Comparison of ENCODE assay signal across 9 cellular contexts in the genomic region with DNA sequence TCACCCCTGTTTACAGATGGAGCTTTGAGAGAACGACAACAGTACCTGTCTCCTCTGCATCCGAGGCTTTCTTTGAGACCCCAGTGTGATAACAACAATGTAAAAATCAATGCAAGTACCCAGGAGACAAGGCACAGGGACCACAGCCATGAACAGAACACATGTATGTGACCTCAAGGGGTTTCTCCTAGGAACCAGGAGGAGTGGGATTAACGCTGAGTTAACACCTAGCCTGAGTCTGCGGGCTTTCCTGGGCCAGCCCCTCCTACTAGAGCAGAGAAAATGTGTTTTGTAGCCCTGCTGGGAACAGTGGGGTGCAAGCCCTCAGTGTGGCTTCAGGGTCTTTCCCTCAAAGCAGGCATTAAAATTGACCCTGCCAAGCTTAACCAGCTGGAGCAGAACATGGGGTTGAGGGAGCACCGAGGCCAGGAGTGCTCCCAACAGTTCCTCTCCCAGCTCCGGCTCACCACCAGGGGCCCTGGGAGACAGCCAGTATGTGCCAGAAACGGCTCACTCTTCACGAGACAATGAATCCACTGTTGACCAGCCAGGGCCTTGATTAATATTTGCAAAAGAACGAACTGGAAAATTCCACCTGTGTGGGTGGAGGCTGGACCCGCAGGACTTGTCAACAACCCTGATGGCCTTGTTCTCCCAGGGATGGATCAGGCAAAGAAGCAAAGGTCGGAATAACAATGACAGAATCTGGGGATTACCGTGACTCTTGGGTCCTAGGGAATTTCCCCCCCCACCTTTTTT. TPM values are rescaled to one million over a fixed set of nuclear protein-coding genes. Genes with fewer than 3 reads are reported as not detected.
DNase-seq lines count a peak whose midpoint lies in the region; ATAC-seq and TF ChIP-seq lines count a peak whose summit lies in the region.
"Had no signal": no experiment of that assay in that cellular context is flagged by ENCODE, and none has a peak within 500 bp of the region (broad histone marks: within the 10 kb centered on the region; RNA-seq: fewer than 3 reads in every experiment).

No MANE protein-coding gene starts in this region.

- H4K20me1 ChIP-seq in Karpas-422 (ENCODE audit: insufficient read depth, low read depth, low read length), result no peaks in the 10 kb centered on the region

- DNase-seq in NCI-H2107 treated with DMSO at 0.1 percent for 48 hours (lab: John Stamatoyannopoulos, UW; ENCODE audit: unreplicated experiment) (peak; percentile 24), NCI-H2107 (lab: John Stamatoyannopoulos, UW) (no peak), astrocyte of the spinal cord (ENCODE audit: low read depth, low spot score) (peak; percentile 16), iPS-NIHi7 (ENCODE audit: extremely low spot score) (peak; percentile 46), thyroid gland (peak; percentile 90), Karpas-422 (no peak)
- no peak for DNase-seq in activated naive CD4-positive, alpha-beta T cell (lab: John Stamatoyannopoulos, UW)
- DNase-seq: GOT3 had no signal

- H2AFZ ChIP-seq in Karpas-422 (ENCODE audit: low read length), result no peak overlapping the region

- in situ Hi-C loops in astrocyte of the spinal cord (cut with HindIII; ENCODE audit: low sequenced_read_pairs), result no loop called here

- H3K9ac ChIP-seq in Karpas-422 (ENCODE audit: low read length), result no peak overlapping the region

- no peaks in the 10 kb centered on the region for H3K9me2 ChIP-seq in Karpas-422 (replicated peaks; ENCODE audit: insufficient read depth, low read length)

- H3K36me3 ChIP-seq in thyroid gland, result no peaks in the 10 kb centered on the region
- H3K36me3 ChIP-seq in Karpas-422 (ENCODE audit: insufficient read depth, low read length), result no peaks in the 10 kb centered on the region

- H3K9me3 ChIP-seq in thyroid gland, result no peaks in the 10 kb centered on the region
- H3K9me3 ChIP-seq in Karpas-422 (ENCODE audit: low read length), result no peaks in the 10 kb centered on the region

- peak in 1 of 2 donors; percentile 32 for TF ChIP-seq POLR2A in thyroid gland (IDR thresholded peaks at IDR 0.05)

- no peak for ATAC-seq in HG03439 (IDR thresholded peaks at IDR 0.05; ENCODE audit: unreplicated experiment)

- TF ChIP-seq CTCF in astrocyte of the spinal cord (IDR thresholded peaks at IDR 0.05; ENCODE audit: low read depth, low read length) (peak; percentile 18), thyroid gland (IDR thresholded peaks at IDR 0.05) (peak in 5 of 6 experiments; percentile 20 to 83 (median 56))

- no peaks in the 10 kb centered on the region for H3K79me2 ChIP-seq in Karpas-422 (ENCODE audit: low read length)

- no peaks in the 10 kb centered on the region for H3K27me3 ChIP-seq in thyroid gland
- H3K27me3 ChIP-seq in Karpas-422 (ENCODE audit: low read length), result no peaks in the 10 kb centered on the region

- 32 to 40% methylated on average over 12 of the region's 12 CpGs for WGBS in thyroid gland, 2 donors

- H3K4me3 ChIP-seq in astrocyte of the spinal cord (ENCODE audit: low read depth, low read length) (no peak overlapping the region), thyroid gland (replicated peaks in 1 of 3) (no peak overlapping the region), Karpas-422 (ENCODE audit: low read length) (no peak overlapping the region)

- H3K4me1 ChIP-seq in thyroid gland, result peaks cover 24 to 37% of the 10 kb centered on the region in 2 donors
- no peaks in the 10 kb centered on the region for H3K4me1 ChIP-seq in Karpas-422 (ENCODE audit: low read length)

- intact Hi-C loops in thyroid gland (cut with DNase I), result no loop called here

- H3K4me2 ChIP-seq in Karpas-422 (ENCODE audit: low read depth, low read length, poor library complexity, severe bottlenecking), result no peak overlapping the region

- H3K27ac ChIP-seq in thyroid gland, result peak overlapping the region; percentile 55 to 89 (median 77)
- H3K27ac ChIP-seq in Karpas-422 (ENCODE audit: low read length), result no peak overlapping the region

RNA-seq across cellular contexts. Expression of a gene that starts 3.6 kb away (rescaled TPM):
- 10 to 100 TPM in 2 of 4 donors, 1 to 10 TPM in 2; 4.7 to 26.9 (median 11.1) TPM for total RNA-seq in thyroid gland
- not detected in 2 replicates for total RNA-seq in Karpas-422 (2014; rRNA removed; shearing (Covaris generic); ENCODE audit: low replicate concordance)

RNA-seq across cellular contexts. Expression of a gene that starts 3.8 kb away (rescaled TPM):
- 1 to 10 TPM in 2 of 4 donors, under 1 TPM in 2; 0.71 to 2.5 (median 1.6) TPM for total RNA-seq in thyroid gland
- not detected in 2 replicates for total RNA-seq in Karpas-422 (2014; rRNA removed; shearing (Covaris generic); ENCODE audit: low replicate concordance)

RNA-seq across cellular contexts. Expression of a gene that starts 39.3 kb away (rescaled TPM):
- total RNA-seq in thyroid gland, result 10 to 100 TPM; 29.0 to 31.7 (median 29.4) TPM
- total RNA-seq in Karpas-422 (2014; rRNA removed; shearing (Covaris generic); ENCODE audit: low replicate concordance), result 22.0 and 33.5 TPM in 2 replicates

RNA-seq across cellular contexts. Expression of a gene that starts 49.0 kb away (rescaled TPM):
- 100 to 1,000 TPM in 3 of 4 donors, 10 to 100 TPM in 1; 79.0 to 132 (median 124) TPM for total RNA-seq in thyroid gland
- total RNA-seq in Karpas-422 (2014; rRNA removed; shearing (Covaris generic); ENCODE audit: low replicate concordance), result 36.0 and 64.7 TPM in 2 replicates

Comparison
In these comparisons a context has a peak if more than half of its experiments do, and no peak if none do; other contexts are left out.
1. DNase-seq: peak in NCI-H2107 treated with DMSO at 0.1 percent for 48 hours (single experiment), astrocyte of the spinal cord (single experiment), iPS-NIHi7 (single experiment) and thyroid gland (2 of 2); none in NCI-H2107 (single experiment), Karpas-422 (single experiment) and activated naive CD4-positive, alpha-beta T cell (0 of 4).